1 cellular context compared by ENCODE assay signal in the genomic region with DNA sequence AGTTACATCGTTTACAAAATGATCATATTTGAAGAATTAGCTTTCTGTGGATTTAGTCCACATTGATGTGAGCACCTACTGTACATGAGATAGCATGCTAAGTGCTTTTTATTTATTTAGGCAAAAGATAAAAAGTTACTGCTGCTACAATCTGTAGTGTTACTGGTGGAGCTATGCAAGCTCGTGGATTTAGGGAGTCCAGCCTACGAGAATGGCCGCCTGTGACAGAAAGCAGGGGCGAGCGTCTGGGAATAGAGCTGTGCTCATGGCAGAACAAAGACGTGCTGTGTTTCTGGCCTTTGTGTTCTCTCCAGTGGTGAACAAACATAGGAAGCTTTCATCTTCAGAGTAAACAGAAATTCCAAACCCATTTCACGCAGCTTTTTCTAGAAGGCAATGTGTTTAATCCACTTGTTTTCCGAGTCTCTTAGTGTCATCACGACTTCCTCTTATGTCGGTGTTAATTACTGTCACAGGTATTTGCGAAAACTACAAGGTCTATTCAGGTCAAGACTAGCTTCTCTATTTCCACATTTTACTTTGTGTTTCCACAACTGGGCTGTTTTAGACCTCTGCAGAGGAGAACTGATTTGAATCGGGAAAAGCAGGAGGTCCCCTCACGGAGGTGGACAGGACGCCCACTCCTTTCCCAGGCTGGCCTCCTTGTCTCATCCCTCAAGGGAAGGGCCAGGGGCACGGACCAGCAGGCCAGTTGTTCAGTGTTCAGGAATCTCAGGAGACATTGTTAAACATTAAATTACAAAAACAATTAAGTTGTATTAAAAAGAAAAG.
TF ChIP-seq lines count a peak whose summit lies in the region.

No MANE protein-coding gene starts in this region.

TF ChIP-seq in HepG2, 621 proteins besides CTCF, POLR2A, EP300 and RAD21 (continued from another document and continues in another):
- TF ChIP-seq HOXD1 (CRISPR knock-in tag; IDR thresholded peaks at IDR 0.05) = 0 out of 2 replicates have a peak, but pooled peaks have one; percentile 21
- peak; percentile 79 for TF ChIP-seq ZNF543 (CRISPR knock-in tag; IDR thresholded peaks at IDR 0.05)
- peak; percentile 49; the same call in 1 of the 2 replicates for TF ChIP-seq TOE1 (CRISPR knock-in tag; IDR thresholded peaks at IDR 0.05)
- TF ChIP-seq HMG20A (CRISPR knock-in tag; IDR thresholded peaks at IDR 0.05; ENCODE audit: borderline replicate concordance) = peak; percentile 95; the same call in 1 of the 2 replicates
- peak; percentile 52 for TF ChIP-seq ARNTL (CRISPR knock-in tag; IDR thresholded peaks at IDR 0.05)
- TF ChIP-seq IRF2 (CRISPR knock-in tag; IDR thresholded peaks at IDR 0.05) = peak; percentile 73
- TF ChIP-seq, protein P1, sequence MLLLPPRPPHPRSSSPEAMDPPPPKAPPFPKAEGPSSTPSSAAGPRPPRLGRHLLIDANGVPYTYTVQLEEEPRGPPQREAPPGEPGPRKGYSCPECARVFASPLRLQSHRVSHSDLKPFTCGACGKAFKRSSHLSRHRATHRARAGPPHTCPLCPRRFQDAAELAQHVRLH (CRISPR knock-in tag; IDR thresholded peaks at IDR 0.05; ENCODE audit: borderline replicate concordance, low read depth) = peak; percentile 72; the same call in 1 of the 2 replicates
- 0 out of 2 replicates have a peak, but pooled peaks have one; percentile 46 for TF ChIP-seq HMG20B (CRISPR knock-in tag; conservative IDR thresholded peaks at IDR 0.05)
- TF ChIP-seq ZFY (CRISPR knock-in tag; IDR thresholded peaks at IDR 0.05) = 0 out of 2 replicates have a peak, but pooled peaks have one; percentile 47
- peak; percentile 54; the same call in 1 of the 2 replicates for TF ChIP-seq GATA4 (IDR thresholded peaks at IDR 0.05; ENCODE audit: borderline replicate concordance, low read depth)
- TF ChIP-seq SOX13 (IDR thresholded peaks at IDR 0.05) = peak; percentile 78
- peak in 1 of 2 experiments; percentile 98; a peak in 2 of 4 replicates for TF ChIP-seq SOX13 (CRISPR knock-in tag; conservative IDR thresholded peaks at IDR 0.05 in 1 of 2, IDR thresholded peaks at IDR 0.05 in 1 of 2)
- peak; percentile 79; the same call in 1 of the 2 replicates for TF ChIP-seq ETV5 (CRISPR knock-in tag; IDR thresholded peaks at IDR 0.05; ENCODE audit: borderline replicate concordance)
- TF ChIP-seq ELF4 (CRISPR knock-in tag; IDR thresholded peaks at IDR 0.05; ENCODE audit: borderline replicate concordance) = peak; percentile 69; the same call in 1 of the 2 replicates
- TF ChIP-seq PHF20 (CRISPR knock-in tag; IDR thresholded peaks at IDR 0.05) = peak; percentile 23; the same call in 1 of the 2 replicates
- no peak for TF ChIP-seq SNRNP70 (IDR thresholded peaks at IDR 0.05; ENCODE audit: low read depth, low read length)
- peak; percentile 92 for TF ChIP-seq MED1 (CRISPR knock-in tag; IDR thresholded peaks at IDR 0.05)
- TF ChIP-seq MIXL1 (CRISPR knock-in tag; IDR thresholded peaks at IDR 0.05) = peak; percentile 93
- TF ChIP-seq MEIS1 (CRISPR knock-in tag; IDR thresholded peaks at IDR 0.05; ENCODE audit: borderline replicate concordance) = peak; percentile 67; the same call in 1 of the 2 replicates
- TF ChIP-seq, protein P2, sequence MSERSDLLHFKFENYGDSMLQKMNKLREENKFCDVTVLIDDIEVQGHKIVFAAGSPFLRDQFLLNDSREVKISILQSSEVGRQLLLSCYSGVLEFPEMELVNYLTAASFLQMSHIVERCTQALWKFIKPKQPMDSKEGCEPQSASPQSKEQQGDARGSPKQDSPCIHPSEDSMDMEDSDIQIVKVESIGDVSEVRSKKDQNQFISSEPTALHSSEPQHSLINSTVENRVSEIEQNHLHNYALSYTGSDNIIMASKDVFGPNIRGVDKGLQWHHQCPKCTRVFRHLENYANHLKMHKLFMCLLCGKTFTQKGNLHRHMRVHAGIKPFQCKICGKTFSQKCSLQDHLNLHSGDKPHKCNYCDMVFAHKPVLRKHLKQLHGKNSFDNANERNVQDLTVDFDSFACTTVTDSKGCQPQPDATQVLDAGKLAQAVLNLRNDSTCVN (CRISPR knock-in tag; IDR thresholded peaks at IDR 0.05; ENCODE audit: borderline replicate concordance) = peak; percentile 97
- TF ChIP-seq ZNF337 (CRISPR knock-in tag; IDR thresholded peaks at IDR 0.05; ENCODE audit: borderline replicate concordance, low read depth) = 0 out of 2 replicates have a peak, but pooled peaks have one; percentile 78
- TF ChIP-seq MIER3 (CRISPR knock-in tag; IDR thresholded peaks at IDR 0.05; ENCODE audit: borderline replicate concordance) = peak; percentile 92; the same call in 1 of the 2 replicates
- TF ChIP-seq ZNF564 (CRISPR knock-in tag; IDR thresholded peaks at IDR 0.05) = peak; percentile 50; the same call in 1 of the 2 replicates
- TF ChIP-seq TERF1 (CRISPR knock-in tag; IDR thresholded peaks at IDR 0.05) = no peak
- TF ChIP-seq PHF5A (CRISPR knock-in tag; IDR thresholded peaks at IDR 0.05; ENCODE audit: low read depth, unreplicated experiment) = peak; percentile 41
- TF ChIP-seq TOPORS (CRISPR knock-in tag; IDR thresholded peaks at IDR 0.05) = no peak
- TF ChIP-seq, protein P3, sequence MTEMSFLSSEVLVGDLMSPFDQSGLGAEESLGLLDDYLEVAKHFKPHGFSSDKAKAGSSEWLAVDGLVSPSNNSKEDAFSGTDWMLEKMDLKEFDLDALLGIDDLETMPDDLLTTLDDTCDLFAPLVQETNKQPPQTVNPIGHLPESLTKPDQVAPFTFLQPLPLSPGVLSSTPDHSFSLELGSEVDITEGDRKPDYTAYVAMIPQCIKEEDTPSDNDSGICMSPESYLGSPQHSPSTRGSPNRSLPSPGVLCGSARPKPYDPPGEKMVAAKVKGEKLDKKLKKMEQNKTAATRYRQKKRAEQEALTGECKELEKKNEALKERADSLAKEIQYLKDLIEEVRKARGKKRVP (CRISPR knock-in tag; IDR thresholded peaks at IDR 0.05) = peak in 1 of 2 experiments; percentile 76; a peak in 2 of 4 replicates
- TF ChIP-seq ZSCAN31 (CRISPR knock-in tag; IDR thresholded peaks at IDR 0.05; ENCODE audit: low read depth) = peak; percentile 76; the same call in 1 of the 2 replicates
- no peak for TF ChIP-seq E2F5 (CRISPR knock-in tag; conservative IDR thresholded peaks at IDR 0.05)
- TF ChIP-seq ZFX (CRISPR knock-in tag; IDR thresholded peaks at IDR 0.05; ENCODE audit: low read depth) = peak; percentile 25; the same call in 1 of the 2 replicates
- TF ChIP-seq IRF9 (CRISPR knock-in tag; IDR thresholded peaks at IDR 0.05; ENCODE audit: borderline replicate concordance) = no peak
- TF ChIP-seq SRSF4 (IDR thresholded peaks at IDR 0.05; ENCODE audit: low read depth, low read length, poor library complexity, severe bottlenecking) = no peak
- peak; percentile 64; the same call in 1 of the 2 replicates for TF ChIP-seq ETV6 (CRISPR knock-in tag; conservative IDR thresholded peaks at IDR 0.05)
- 0 out of 2 replicates have a peak, but pooled peaks have one; percentile 20 for TF ChIP-seq ZSCAN25 (CRISPR knock-in tag; IDR thresholded peaks at IDR 0.05)
- 0 out of 2 replicates have a peak, but pooled peaks have one; percentile 62 for TF ChIP-seq ZNF605 (CRISPR knock-in tag; IDR thresholded peaks at IDR 0.05)
- TF ChIP-seq ZBTB25 (CRISPR knock-in tag; IDR thresholded peaks at IDR 0.05) = 0 out of 2 replicates have a peak, but pooled peaks have one; percentile 49
- peak; percentile 15; the same call in 1 of the 2 replicates for TF ChIP-seq MAX (IDR thresholded peaks at IDR 0.05)
- TF ChIP-seq THAP11 (CRISPR knock-in tag; IDR thresholded peaks at IDR 0.05) = peak; percentile 63; the same call in 1 of the 2 replicates
- TF ChIP-seq ZNF501 (CRISPR knock-in tag; IDR thresholded peaks at IDR 0.05) = peak; percentile 69
- peak; percentile 64; the same call in 1 of the 2 replicates for TF ChIP-seq FOXK2 (IDR thresholded peaks at IDR 0.05)
- peak; percentile 90 for TF ChIP-seq CREM (IDR thresholded peaks at IDR 0.05)
- no peak for TF ChIP-seq CREM (CRISPR knock-in tag; IDR thresholded peaks at IDR 0.05)
- TF ChIP-seq SOX5 (CRISPR knock-in tag; IDR thresholded peaks at IDR 0.05; ENCODE audit: borderline replicate concordance) = peak; percentile 98
- TF ChIP-seq SATB2 (CRISPR knock-in tag; IDR thresholded peaks at IDR 0.05) = 0 out of 2 replicates have a peak, but pooled peaks have one; percentile 38
- no peak for TF ChIP-seq HMGA1 (CRISPR knock-in tag; conservative IDR thresholded peaks at IDR 0.05)
- peak; percentile 91 for TF ChIP-seq TCF7L2 (IDR thresholded peaks at IDR 0.05; ENCODE audit: low read depth, low read length)
- peak; percentile 71; the same call in 1 of the 2 replicates for TF ChIP-seq NR2C2 (CRISPR knock-in tag; IDR thresholded peaks at IDR 0.05; ENCODE audit: borderline replicate concordance)
- TF ChIP-seq, protein P4, sequence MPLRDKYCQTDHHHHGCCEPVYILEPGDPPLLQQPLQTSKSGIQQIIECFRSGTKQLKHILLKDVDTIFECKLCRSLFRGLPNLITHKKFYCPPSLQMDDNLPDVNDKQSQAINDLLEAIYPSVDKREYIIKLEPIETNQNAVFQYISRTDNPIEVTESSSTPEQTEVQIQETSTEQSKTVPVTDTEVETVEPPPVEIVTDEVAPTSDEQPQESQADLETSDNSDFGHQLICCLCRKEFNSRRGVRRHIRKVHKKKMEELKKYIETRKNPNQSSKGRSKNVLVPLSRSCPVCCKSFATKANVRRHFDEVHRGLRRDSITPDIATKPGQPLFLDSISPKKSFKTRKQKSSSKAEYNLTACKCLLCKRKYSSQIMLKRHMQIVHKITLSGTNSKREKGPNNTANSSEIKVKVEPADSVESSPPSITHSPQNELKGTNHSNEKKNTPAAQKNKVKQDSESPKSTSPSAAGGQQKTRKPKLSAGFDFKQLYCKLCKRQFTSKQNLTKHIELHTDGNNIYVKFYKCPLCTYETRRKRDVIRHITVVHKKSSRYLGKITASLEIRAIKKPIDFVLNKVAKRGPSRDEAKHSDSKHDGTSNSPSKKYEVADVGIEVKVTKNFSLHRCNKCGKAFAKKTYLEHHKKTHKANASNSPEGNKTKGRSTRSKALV (CRISPR knock-in tag; IDR thresholded peaks at IDR 0.05) = peak; percentile 88
- TF ChIP-seq ZNF574 (CRISPR knock-in tag; IDR thresholded peaks at IDR 0.05) = peak; percentile 32; the same call in 1 of the 2 replicates
